ENCODE assay signal across 8 cellular contexts in genomic region chr5:35777358-35778087, GRCh38.
DNase-seq lines count a peak whose midpoint lies in the region; ATAC-seq, FAIRE-seq and TF ChIP-seq lines count a peak whose summit lies in the region.

No MANE protein-coding gene starts in this region.

- no peaks in the 10 kb centered on the region for H3K9me2 ChIP-seq in OCI-LY7 (ENCODE audit: insufficient read depth, low read length)

- no peaks in the 10 kb centered on the region for H3K36me3 Mint-ChIP-seq in natural killer cell

- no TSS peak for BruUV-seq in OCI-LY7 (replicated peaks; lab: Mats Ljungman, UMichigan)

- TF ChIP-seq POLR2A in GM12891 (IDR thresholded peaks at IDR 0.05; ENCODE audit: low read depth, low read length) (no peak), stomach (IDR thresholded peaks at IDR 0.05) (no peak)

- intact Hi-C loops in OCI-LY7 (cut with micrococcal nuclease; ENCODE audit: unreplicated experiment) = loop anchor here (1.0 to 10.0 kb wide), 3 partner anchors 126 to 693 kb away; no protein-coding TSS in a partner anchor
- intact Hi-C loops in natural killer cell (cut with micrococcal nuclease) = loop anchor here (1.0 kb wide), 1 partner anchor 149 kb away; no protein-coding TSS in a partner anchor
- intact Hi-C loops in stomach (cut with DNase I; ENCODE audit: low total_unique reads) = loop anchor here (5.0 kb wide), 1 partner anchor 145 kb away; no protein-coding TSS in a partner anchor

- H3K36me3 ChIP-seq in OCI-LY7 (ENCODE audit: insufficient read depth, low read length) (no peaks in the 10 kb centered on the region), stomach (no peaks in the 10 kb centered on the region)

- H3K4me1 ChIP-seq in OCI-LY7 (ENCODE audit: insufficient read depth, low read length, poor library complexity, severe bottlenecking) (peaks cover 21% of the 10 kb centered on the region), stomach (peaks cover 0 to 10% (median 4%) of the 10 kb centered on the region in 4 donors)

- H3K79me2 ChIP-seq in OCI-LY7 (ENCODE audit: insufficient read depth, low read depth, low read length) = no peaks in the 10 kb centered on the region

- H3K27ac ChIP-seq in OCI-LY7 (ENCODE audit: low read depth, low read length, poor library complexity, severe bottlenecking) (no peak overlapping the region), stomach (no peak overlapping the region)

- CTCF ChIA-PET in OCI-LY7 (lab: Charles Lee; ENCODE audit: unreplicated experiment) = interaction anchor here (2.0 to 4.5 kb wide), 2 partner anchors 17 to 148 kb away, joined by 9 to 31 read pairs; no protein-coding TSS in a partner anchor

- H3K4me2 ChIP-seq in OCI-LY7 (ENCODE audit: low read length) = no peak overlapping the region

- H4K20me1 ChIP-seq in OCI-LY7 (ENCODE audit: insufficient read depth, low read length) = no peaks in the 10 kb centered on the region

- peaks cover 0 to 5% of the 10 kb centered on the region in 2 donors for H3K4me1 Mint-ChIP-seq in natural killer cell

- no peaks in the 10 kb centered on the region for H3K9me3 ChIP-seq in OCI-LY7 (ENCODE audit: low read length)
- no peaks in the 10 kb centered on the region for H3K9me3 ChIP-seq in stomach

- POLR2A ChIA-PET in OCI-LY7 (lab: Charles Lee) = interaction anchor here (0.6 to 2.1 kb wide), 5 partner anchors 8 to 147 kb away, joined by 4 to 7 read pairs (median 4); no protein-coding TSS in a partner anchor

- peak; percentile 85 for TF ChIP-seq CTCF in OCI-LY7 (conservative IDR thresholded peaks at IDR 0.05; ENCODE audit: low read length)
- TF ChIP-seq CTCF in epithelial cell of proximal tubule (conservative IDR thresholded peaks at IDR 0.05; ENCODE audit: low read depth, low read length) = peak; percentile 72
- TF ChIP-seq CTCF in natural killer cell (IDR thresholded peaks at IDR 0.05) = peak; percentile 74
- TF ChIP-seq CTCF in stomach (IDR thresholded peaks at IDR 0.05) = peak in 5 of 7 experiments; percentile 6 to 56 (median 36)

- peak overlapping the region; percentile 43; the same call in 1 of the 2 replicates for H2AFZ ChIP-seq in OCI-LY7 (ENCODE audit: low read length)

- ATAC-seq in natural killer cell (peak; percentile 49 to 73 (median 50)), HG02571 (IDR thresholded peaks at IDR 0.05; ENCODE audit: unreplicated experiment) (no peak)

- peak; percentile 69 for FAIRE-seq in GM12891 (lab: Jason Lieb, UNC)

- no peaks in the 10 kb centered on the region for H3K27me3 ChIP-seq in stomach

- H3K27ac Mint-ChIP-seq in natural killer cell = no peak overlapping the region

- 19 to 33% (median 24%) methylated on average over 9 of the region's 9 CpGs for WGBS in stomach, 5 donors

- H3K4me3 ChIP-seq in Jurkat, Clone E6-1 (ENCODE audit: low read length) = no peak overlapping the region
- no peak overlapping the region for H3K4me3 ChIP-seq in OCI-LY7 (ENCODE audit: low read depth, low read length, poor library complexity, severe bottlenecking)
- no peak overlapping the region for H3K4me3 ChIP-seq in epithelial cell of proximal tubule (ENCODE audit: low read depth, low read length)
- no peak overlapping the region for H3K4me3 ChIP-seq in stomach

- H3K4me3 Mint-ChIP-seq in natural killer cell = no peak overlapping the region

- no peaks in the 10 kb centered on the region for H3K27me3 Mint-ChIP-seq in natural killer cell (ENCODE audit: low read depth in 2 of 2)

- DNase-seq in GM12891 (ENCODE audit: insufficient read length, low spot score) = no peak
- peak; percentile 82 for DNase-seq in Jurkat, Clone E6-1 (ENCODE audit: low read depth, low spot score)
- DNase-seq in OCI-LY7 (ENCODE audit: low spot score) = peak; percentile 91
- DNase-seq in activated CD8-positive, alpha-beta memory T cell treated with anti-CD3 and anti-CD28 coated beads, Interleukin-2, amount 50 U/mL, for 24 hours (ENCODE audit: extremely low read depth) = peak; percentile 53
- DNase-seq in epithelial cell of proximal tubule (ENCODE audit: low read depth) = peak; percentile 48
- peak; percentile 38 for DNase-seq in natural killer cell
- DNase-seq in stomach = peak; percentile 74

- H3K9me3 Mint-ChIP-seq in natural killer cell = no peaks in the 10 kb centered on the region

- TF ChIP-seq EP300 in stomach (IDR thresholded peaks at IDR 0.05) = no peak

TF ChIP-seq in GM12891, 5 proteins besides CTCF, POLR2A, EP300 and RAD21:
- TF ChIP-seq PAX5 (IDR thresholded peaks at IDR 0.05; ENCODE audit: insufficient read depth, low read length, severe bottlenecking) = no peak
